ENCODE assay signal across 21 cellular contexts in genomic region chrX:132227383-132228112, GRCh38. TPM values are rescaled to one million over a fixed set of nuclear protein-coding genes. Genes with fewer than 3 reads are reported as not detected.
DNase-seq lines count a peak whose midpoint lies in the region; ATAC-seq, FAIRE-seq and TF ChIP-seq lines count a peak whose summit lies in the region.
"Had no signal": no experiment of that assay in that cellular context is flagged by ENCODE, and none has a peak within 500 bp of the region (broad histone marks: within the 10 kb centered on the region; RNA-seq: fewer than 3 reads in every experiment).

No MANE protein-coding gene starts in this region.

- no peak overlapping the region for H3K4me2 ChIP-seq in astrocyte (ENCODE audit: low read length)
- H3K4me2 ChIP-seq in PC-3 (ENCODE audit: low read length) = no peak overlapping the region

- H3K36me3 ChIP-seq in astrocyte (ENCODE audit: insufficient read depth, low read length) (no peaks in the 10 kb centered on the region), PC-3 (ENCODE audit: low read depth, low read length) (no peaks in the 10 kb centered on the region)
- H3K36me3 ChIP-seq: brain microvascular endothelial cell had no signal

- ATAC-seq in PC-3 = no peak
- ATAC-seq in activated CD4-positive, CD25-positive, alpha-beta regulatory T cell treated with anti-CD3 and anti-CD28 coated beads, Interleukin-2, amount 50 U/mL, for 24 hours = no peak
- ATAC-seq: left colon had no signal

- no peaks in the 10 kb centered on the region for H4K20me1 ChIP-seq in astrocyte (ENCODE audit: insufficient read depth, low read length)
- H4K20me1 ChIP-seq in PC-3 (ENCODE audit: low read length) = no peaks in the 10 kb centered on the region

- H3K79me2 ChIP-seq in astrocyte (ENCODE audit: insufficient read depth, low read length) (no peaks in the 10 kb centered on the region), PC-3 (ENCODE audit: low read length) (no peaks in the 10 kb centered on the region)

- no peaks in the 10 kb centered on the region for H3K4me1 Mint-ChIP-seq in astrocyte (ENCODE audit: low read depth, unreplicated experiment)

- CTCF ChIA-PET in PC-3 (lab: Charles Lee) = no interaction called here

- H3K4me1 ChIP-seq in astrocyte (ENCODE audit: insufficient read depth, low read length) (no peaks in the 10 kb centered on the region), PC-3 (ENCODE audit: insufficient read depth, low read length) (no peaks in the 10 kb centered on the region)

- H3K27me3 ChIP-seq in astrocyte (ENCODE audit: insufficient read depth, low read length) (no peaks in the 10 kb centered on the region), PC-3 (ENCODE audit: low read length) (no peaks in the 10 kb centered on the region)
- H3K27me3 ChIP-seq: brain microvascular endothelial cell had no signal

- H3K27ac ChIP-seq in astrocyte (ENCODE audit: low read depth, low read length) (no peak overlapping the region), PC-3 (ENCODE audit: low read length) (no peak overlapping the region)
- H3K27ac ChIP-seq: brain microvascular endothelial cell had no signal

- TF ChIP-seq CTCF in astrocyte (IDR thresholded peaks at IDR 0.05; ENCODE audit: insufficient read depth, low read depth, low read length) (no peak), foreskin fibroblast (IDR thresholded peaks at IDR 0.05; ENCODE audit: low read depth, low read length) (no peak), PC-3 (conservative IDR thresholded peaks at IDR 0.05; ENCODE audit: low read depth, low read length) (no peak)

- peak; percentile 46 for DNase-seq in HCEC 1CT
- no peak for DNase-seq in astrocyte (ENCODE audit: low read depth)
- DNase-seq in foreskin fibroblast = peak; percentile 58 to 80
- peak; percentile 39 for DNase-seq in skeletal muscle cell (ENCODE audit: low read depth)
- DNase-seq in middle frontal gyrus (ENCODE audit: extremely low spot score, low spot score) = no peak
- no peak for DNase-seq in PC-3
- no peak for DNase-seq in NCI-H1048 (lab: John Stamatoyannopoulos, UW)
- DNase-seq: activated CD4-positive, alpha-beta T cell treated with anti-CD3 and anti-CD28 coated beads, Interleukin-2, amount 10 ng/mL, durations not matched to agents 7 days and 5 days; activated naive CD8-positive, alpha-beta T cell treated with anti-CD3 and anti-CD28 coated beads, Interleukin-2, amount 10 ng/mL, durations not matched to agents 7 days and 5 days; brain microvascular endothelial cell; glutamatergic neuron; left colon; NCI-H1694; NCI-H2227 treated with DMSO at 0.1 percent for 48 hours; NCI-H82; SHP77 treated with DMSO at 0.1 percent for 48 hours; stimulated activated CD4-positive, alpha-beta T cell treated with anti-CD3 and anti-CD28 coated beads, Interleukin-12 subunit alpha, Interleukin-12 subunit beta, amount 100 ng/mL, for 4 hours had no signal

- H3K4me3 ChIP-seq in astrocyte (ENCODE audit: insufficient read depth, low read depth, low read length) (no peak overlapping the region), foreskin fibroblast (ENCODE audit: low read depth in 1 of 2, low read length in 2 of 2) (no peak overlapping the region), skeletal muscle cell (ENCODE audit: low read depth, low read length) (no peak overlapping the region), PC-3 (ENCODE audit: low read length) (no peak overlapping the region)

- peak; percentile 67 for FAIRE-seq in astrocyte (lab: Jason Lieb, UNC)
- FAIRE-seq: endothelial cell of umbilical vein had no signal

- no peaks in the 10 kb centered on the region for H3K27me3 Mint-ChIP-seq in astrocyte (ENCODE audit: low read depth, unreplicated experiment)
- H3K27me3 Mint-ChIP-seq: activated CD4-positive, alpha-beta T cell treated with anti-CD3 and anti-CD28 coated beads, Interleukin-2, amount 10 ng/mL, durations not matched to agents 7 days and 5 days; activated naive CD8-positive, alpha-beta T cell treated with anti-CD3 and anti-CD28 coated beads, Interleukin-2, amount 10 ng/mL, durations not matched to agents 7 days and 5 days; B cell; dendritic cell treated with granulocyte-macrophage colony-stimulating factor and Interleukin-4, amounts not matched to agents 40 ng/mL and 50 ng/mL, for 4 days had no signal

- H3K9me3 ChIP-seq in astrocyte (ENCODE audit: insufficient read depth, low read depth, low read length) = no peaks in the 10 kb centered on the region
- H3K9me3 ChIP-seq in PC-3 (ENCODE audit: low read length) = no peaks in the 10 kb centered on the region

- H2AFZ ChIP-seq in astrocyte (ENCODE audit: low read depth, low read length) (no peak overlapping the region), PC-3 (ENCODE audit: low read length) (no peak overlapping the region)

- no peaks in the 10 kb centered on the region for H3K9me2 ChIP-seq in PC-3 (replicated peaks; ENCODE audit: low read length)

- no peak overlapping the region for H3K4me3 Mint-ChIP-seq in astrocyte (ENCODE audit: unreplicated experiment)
- H3K4me3 Mint-ChIP-seq: activated CD4-positive, alpha-beta T cell treated with anti-CD3 and anti-CD28 coated beads, Interleukin-2, amount 10 ng/mL, durations not matched to agents 7 days and 5 days; activated naive CD8-positive, alpha-beta T cell treated with anti-CD3 and anti-CD28 coated beads, Interleukin-2, amount 10 ng/mL, durations not matched to agents 7 days and 5 days; B cell; dendritic cell treated with granulocyte-macrophage colony-stimulating factor and Interleukin-4, amounts not matched to agents 40 ng/mL and 50 ng/mL, for 4 days had no signal

- H3K9ac ChIP-seq in astrocyte (ENCODE audit: low read length) (no peak overlapping the region), PC-3 (ENCODE audit: low read length) (no peak overlapping the region)

- H3F3A ChIP-seq in PC-3 (ENCODE audit: low read length, unreplicated experiment) = no peaks in the 10 kb centered on the region

- POLR2A ChIA-PET in PC-3 (lab: Charles Lee; ENCODE audit: unreplicated experiment) = no interaction called here

- no peaks in the 10 kb centered on the region for H3K36me3 Mint-ChIP-seq in astrocyte (ENCODE audit: low read depth, unreplicated experiment)
- H3K36me3 Mint-ChIP-seq: activated naive CD8-positive, alpha-beta T cell treated with anti-CD3 and anti-CD28 coated beads, Interleukin-2, amount 10 ng/mL, durations not matched to agents 7 days and 5 days had no signal

- BruUV-seq in PC-3 (replicated peaks; lab: Mats Ljungman, UMichigan) = no TSS peak

- no peak overlapping the region for H3K27ac Mint-ChIP-seq in astrocyte (ENCODE audit: unreplicated experiment)
- H3K27ac Mint-ChIP-seq: activated CD4-positive, alpha-beta T cell treated with anti-CD3 and anti-CD28 coated beads, Interleukin-2, amount 10 ng/mL, durations not matched to agents 7 days and 5 days; activated naive CD8-positive, alpha-beta T cell treated with anti-CD3 and anti-CD28 coated beads, Interleukin-2, amount 10 ng/mL, durations not matched to agents 7 days and 5 days; B cell; dendritic cell treated with granulocyte-macrophage colony-stimulating factor and Interleukin-4, amounts not matched to agents 40 ng/mL and 50 ng/mL, for 4 days had no signal

- no peaks in the 10 kb centered on the region for H3K9me3 Mint-ChIP-seq in astrocyte (ENCODE audit: unreplicated experiment)
- H3K9me3 Mint-ChIP-seq: activated CD4-positive, alpha-beta T cell treated with anti-CD3 and anti-CD28 coated beads, Interleukin-2, amount 10 ng/mL, durations not matched to agents 7 days and 5 days; activated naive CD8-positive, alpha-beta T cell treated with anti-CD3 and anti-CD28 coated beads, Interleukin-2, amount 10 ng/mL, durations not matched to agents 7 days and 5 days; dendritic cell treated with granulocyte-macrophage colony-stimulating factor and Interleukin-4, amounts not matched to agents 40 ng/mL and 50 ng/mL, for 4 days had no signal

- intact Hi-C loops in PC-3 (cut with micrococcal nuclease) = loop anchor here (5.0 to 10.0 kb wide), 2 partner anchors 140 to 237 kb away; no protein-coding TSS in a partner anchor

RNA-seq across cellular contexts. Expression of gene RAP2C, which starts 8.3 kb away (rescaled TPM):
- total RNA-seq in astrocyte (29.0 and 31.2 TPM in 2 replicates), PC-3 (2014; rRNA removed) (13.0 and 13.8 TPM in 2 replicates)

Comparison
In these comparisons a context has a peak if more than half of its experiments do, and no peak if none do; other contexts are left out.
1. DNase-seq: peak in HCEC 1CT (single experiment), foreskin fibroblast (2 of 2) and skeletal muscle cell (single experiment); none in astrocyte (single experiment), middle frontal gyrus (single experiment), PC-3 (single experiment) and NCI-H1048 (single experiment).